In genomic region chr7:73577627-73578341, GRCh38 we compare ENCODE assay signal across 8 cellular contexts. TPM values are rescaled to one million over a fixed set of nuclear protein-coding genes. Genes with fewer than 3 reads are reported as not detected.
DNase-seq lines count a peak whose midpoint lies in the region; ATAC-seq, FAIRE-seq and TF ChIP-seq lines count a peak whose summit lies in the region.

No MANE protein-coding gene starts in this region.

- no peak overlapping the region for H2BK20ac ChIP-seq in H1 (ENCODE audit: low read length)

- TSS peak; percentile 83 for BruUV-seq in OCI-LY7 (replicated peaks; lab: Mats Ljungman, UMichigan)

- intact Hi-C loops in OCI-LY7 (cut with micrococcal nuclease; ENCODE audit: unreplicated experiment), result loop anchor here (1.0 kb wide), 2 partner anchors 20 to 55 kb away; partner anchors contain the start of genes BAZ1B and BCL7B
- intact Hi-C loops in naive thymus-derived CD4-positive, alpha-beta T cell (cut with micrococcal nuclease), result loop anchor here (1.0 to 10.0 kb wide), 15 partner anchors 20 to 675 kb away; partner anchors contain the start of genes ABHD11 (in 2 of the 2), BUD23 (in 2 of the 2), DNAJC30 (in 2 of the 2) and BAZ1B (in 1 of the 2)

- H2AFZ ChIP-seq in OCI-LY7 (ENCODE audit: low read length), result peak overlapping the region; percentile 38; the same call in 1 of the 2 replicates
- H2AFZ ChIP-seq in H1 (ENCODE audit: low read length), result no peak overlapping the region

- peak overlapping the region; percentile 91 to 98 (median 96) for H3K4me3 Mint-ChIP-seq in naive thymus-derived CD4-positive, alpha-beta T cell

- H3K4me3 ChIP-seq in HAP-1 (peak overlapping the region; percentile 85), OCI-LY7 (ENCODE audit: low read depth, low read length, poor library complexity, severe bottlenecking) (peak overlapping the region; percentile 96), H1 (ENCODE audit: extremely low read depth in 1 of 4, insufficient read depth in 2 of 4, low read depth in 3 of 4, low read length in 4 of 4) (peak overlapping the region; percentile 74 to 83 (median 79))
- peak overlapping the region; percentile 61 for H3K4me3 ChIP-seq in naive thymus-derived CD4-positive, alpha-beta T cell (ENCODE audit: low read length)

- no peaks in the 10 kb centered on the region for H3K27me3 Mint-ChIP-seq in naive thymus-derived CD4-positive, alpha-beta T cell

- no peak for ATAC-seq in naive thymus-derived CD4-positive, alpha-beta T cell

- TF ChIP-seq EP300 in H1 (IDR thresholded peaks at IDR 0.05; ENCODE audit: borderline replicate concordance in 1 of 2, low read depth in 2 of 2, low read length in 2 of 2), result no peak

- H3K27ac ChIP-seq in OCI-LY7 (ENCODE audit: low read depth, low read length, poor library complexity, severe bottlenecking), result peak overlapping the region; percentile 41
- no peak overlapping the region; the same call in 1 of the 2 replicates for H3K27ac ChIP-seq in H1 (ENCODE audit: low read depth, low read length)
- H3K27ac ChIP-seq in naive thymus-derived CD4-positive, alpha-beta T cell (ENCODE audit: low read depth, low read length), result peak overlapping the region; percentile 88

- no peak for TF ChIP-seq RAD21 in H1 (IDR thresholded peaks at IDR 0.05 in 1 of 2, conservative IDR thresholded peaks at IDR 0.05 in 1 of 2; ENCODE audit: low read depth in 2 of 2, low read length in 2 of 2)

- H2AK5ac ChIP-seq in H1 (ENCODE audit: low read depth, low read length), result no peak overlapping the region

- H3K27ac Mint-ChIP-seq in naive thymus-derived CD4-positive, alpha-beta T cell, result peak overlapping the region; percentile 77 to 98 (median 91)

- H3K9me3 Mint-ChIP-seq in naive thymus-derived CD4-positive, alpha-beta T cell, result no peaks in the 10 kb centered on the region

- TF ChIP-seq CTCF in OCI-LY7 (conservative IDR thresholded peaks at IDR 0.05; ENCODE audit: low read length), result no peak
- TF ChIP-seq CTCF in H1 (IDR thresholded peaks at IDR 0.05; ENCODE audit: control extremely low read depth in 1 of 3, insufficient read depth in 1 of 3, low read depth in 1 of 3, low read length in 3 of 3), result no peak
- TF ChIP-seq CTCF in GM13977 (IDR thresholded peaks at IDR 0.05; ENCODE audit: extremely low read depth, insufficient read depth, missing control alignments), result no peak

- H3K23me2 ChIP-seq in H1 (ENCODE audit: low read depth, low read length), result peaks cover 5% of the 10 kb centered on the region; the same call in 1 of the 2 replicates

- peaks cover 0 to 16% (median 5%) of the 10 kb centered on the region in 5 donors for H3K36me3 Mint-ChIP-seq in naive thymus-derived CD4-positive, alpha-beta T cell

- in situ Hi-C loops in HAP-1 (cut with MboI; ENCODE audit: low sequenced_read_pairs) (no loop called here), GM13977 (cut with MboI; ENCODE audit: low pct_unique_long_range_greater_than_20kb, low sequenced_read_pairs, unreplicated experiment) (no loop called here)

- FAIRE-seq in H1 (lab: Jason Lieb, UNC) (no peak), GM19239 (lab: Jason Lieb, UNC) (no peak)

- no peaks in the 10 kb centered on the region for H3K9me2 ChIP-seq in OCI-LY7 (ENCODE audit: insufficient read depth, low read length)

- H3K4me2 ChIP-seq in OCI-LY7 (ENCODE audit: low read length), result peak overlapping the region; percentile 87
- H3K4me2 ChIP-seq in H1 (ENCODE audit: insufficient read depth in 1 of 2, low read depth in 2 of 2, low read length in 2 of 2), result peak overlapping the region; percentile 56 to 82

- H2BK12ac ChIP-seq in H1 (ENCODE audit: low read depth, low read length), result no peak overlapping the region

- no peak overlapping the region for H3K23ac ChIP-seq in H1 (ENCODE audit: insufficient read length)

- peak overlapping the region; percentile 94; the same call in 1 of the 2 replicates for H4K8ac ChIP-seq in H1 (ENCODE audit: extremely low read depth, insufficient read depth, low read length)

- H3K18ac ChIP-seq in H1 (ENCODE audit: extremely low read depth, low read length), result no peak overlapping the region

- peaks cover 3% of the 10 kb centered on the region; the same call in 1 of the 2 replicates for H3K79me1 ChIP-seq in H1 (ENCODE audit: low read depth, low read length)

- no peaks in the 10 kb centered on the region; the same call in none of the 2 replicates for H4K20me1 ChIP-seq in OCI-LY7 (ENCODE audit: insufficient read depth, low read length)
- H4K20me1 ChIP-seq in H1 (replicated peaks in 1 of 2; ENCODE audit: control insufficient read depth in 1 of 2, insufficient read depth in 2 of 2, low read length in 2 of 2), result peaks cover 0 to 5% of the 10 kb centered on the region in 2 experiments

- H2BK15ac ChIP-seq in H1 (ENCODE audit: low read length), result no peak overlapping the region

- no peak overlapping the region for H3K14ac ChIP-seq in H1 (ENCODE audit: insufficient read length)

- peak overlapping the region; percentile 15 for H4K91ac ChIP-seq in H1 (replicated peaks; ENCODE audit: insufficient read length, low read length)

- no peak overlapping the region for H3K56ac ChIP-seq in H1 (replicated peaks; ENCODE audit: insufficient read length, low read depth, low read length)

- H3K4me1 Mint-ChIP-seq in naive thymus-derived CD4-positive, alpha-beta T cell, result peaks cover 14 to 35% (median 31%) of the 10 kb centered on the region in 7 donors

- H4K5ac ChIP-seq in H1 (ENCODE audit: insufficient read length, low read depth, low read length), result no peak overlapping the region

- H3K9me3 ChIP-seq in HAP-1, result no peaks in the 10 kb centered on the region
- no peaks in the 10 kb centered on the region for H3K9me3 ChIP-seq in OCI-LY7 (ENCODE audit: low read length)
- no peaks in the 10 kb centered on the region for H3K9me3 ChIP-seq in H1 (ENCODE audit: insufficient read depth in 2 of 2, low read depth in 1 of 2, low read length in 1 of 2)
- H3K9me3 ChIP-seq in naive thymus-derived CD4-positive, alpha-beta T cell (ENCODE audit: control insufficient read depth in 2 of 3, low read length in 3 of 3), result no peaks in the 10 kb centered on the region

- H3K36me3 ChIP-seq in HAP-1 (replicated peaks), result peaks cover 40% of the 10 kb centered on the region
- peaks cover 28% of the 10 kb centered on the region for H3K36me3 ChIP-seq in OCI-LY7 (ENCODE audit: insufficient read depth, low read length)
- H3K36me3 ChIP-seq in H1 (ENCODE audit: control insufficient read depth in 2 of 4, insufficient read depth in 4 of 4, low read length in 3 of 4), result peaks cover 14 to 18% (median 15%) of the 10 kb centered on the region in 4 experiments
- H3K36me3 ChIP-seq in naive thymus-derived CD4-positive, alpha-beta T cell (ENCODE audit: control insufficient read depth in 2 of 3, insufficient read depth in 3 of 3, low read length in 3 of 3), result peaks cover 0 to 26% (median 16%) of the 10 kb centered on the region in 3 experiments

- no peak overlapping the region for H2BK120ac ChIP-seq in H1 (replicated peaks; ENCODE audit: low read depth, low read length)

- TF ChIP-seq POLR2A in H1 (IDR thresholded peaks at IDR 0.05; ENCODE audit: control extremely low read depth in 1 of 2, low read depth in 2 of 2, low read length in 2 of 2), result no peak

- H3K4me1 ChIP-seq in HAP-1 (peaks cover 9% of the 10 kb centered on the region), OCI-LY7 (ENCODE audit: insufficient read depth, low read length, poor library complexity, severe bottlenecking) (peaks cover 26% of the 10 kb centered on the region), H1 (replicated peaks in 1 of 4; ENCODE audit: control insufficient read depth in 3 of 4, insufficient read depth in 4 of 4, low read length in 3 of 4) (peaks cover 0 to 3% (median 0%) of the 10 kb centered on the region in 4 experiments; a peak in 2 of 7 replicates)
- H3K4me1 ChIP-seq in naive thymus-derived CD4-positive, alpha-beta T cell (ENCODE audit: control insufficient read depth in 2 of 2, insufficient read depth in 2 of 2, low read length in 2 of 2), result peaks cover 13 to 14% of the 10 kb centered on the region in 2 donors

- H3K27me3 ChIP-seq in HAP-1 (ENCODE audit: low read depth), result no peaks in the 10 kb centered on the region
- peaks cover 0 to 10% (median 6%) of the 10 kb centered on the region in 4 experiments; a peak in 6 of 7 replicates for H3K27me3 ChIP-seq in H1 (replicated peaks in 1 of 4; ENCODE audit: control insufficient read depth in 3 of 4, extremely low read depth in 1 of 4, insufficient read depth in 3 of 4, low read length in 3 of 4)
- no peaks in the 10 kb centered on the region for H3K27me3 ChIP-seq in naive thymus-derived CD4-positive, alpha-beta T cell (ENCODE audit: control insufficient read depth in 2 of 2, insufficient read depth in 2 of 2, low read length in 2 of 2)

- CTCF ChIA-PET in OCI-LY7 (lab: Charles Lee; ENCODE audit: unreplicated experiment), result interaction anchor here (0.5 to 0.6 kb wide), 5 partner anchors 92 to 748 kb away, joined by 3 to 9 read pairs (median 3); no protein-coding TSS in a partner anchor
- CTCF ChIA-PET in H1 (lab: Charles Lee; ENCODE audit: partially characterized antibody), result interaction anchor here (1.0 to 2.0 kb wide), 3 partner anchors 8 to 58 kb away, joined by 3 to 7 read pairs (median 5); no protein-coding TSS in a partner anchor
- CTCF ChIA-PET in naive thymus-derived CD4-positive, alpha-beta T cell (lab: Charles Lee), result interaction anchor here (0.5 to 1.0 kb wide), 3 partner anchors 41 to 194 kb away, joined by 3 to 4 read pairs (median 3); no protein-coding TSS in a partner anchor

- H3K79me2 ChIP-seq in OCI-LY7 (ENCODE audit: insufficient read depth, low read depth, low read length) (peaks cover 20% of the 10 kb centered on the region), H1 (ENCODE audit: control insufficient read depth in 1 of 2, insufficient read depth in 2 of 2, low read length in 2 of 2) (peaks cover 0 to 6% of the 10 kb centered on the region in 2 experiments; a peak in 1 of 4 replicates)

- no peak overlapping the region for H2BK5ac ChIP-seq in H1 (ENCODE audit: low read depth, low read length)

- POLR2A ChIA-PET in OCI-LY7 (lab: Charles Lee) (interaction anchor here (0.6 to 2.5 kb wide), 8 partner anchors 10 to 166 kb away, joined by 3 to 6 read pairs (median 4); partner anchors contain the start of genes ABHD11 and BAZ1B), H1 (lab: Charles Lee; ENCODE audit: partially characterized antibody) (interaction anchor here (0.7 to 4.8 kb wide), 9 partner anchors 11 to 605 kb away, joined by 3 to 39 read pairs (median 3); partner anchors contain the start of genes BAZ1B, BCL7B and STX1A)
- POLR2A ChIA-PET in naive thymus-derived CD4-positive, alpha-beta T cell (lab: Charles Lee), result interaction anchor here (0.7 to 4.5 kb wide), 9 partner anchors 9 to 161 kb away, joined by 3 to 37 read pairs (median 6); partner anchors contain the start of genes ABHD11, BAZ1B and BCL7B

- peak overlapping the region; percentile 53 for H3K4ac ChIP-seq in H1 (replicated peaks; ENCODE audit: insufficient read length, low read depth, low read length)

- H3K9ac ChIP-seq in H1 (replicated peaks in 1 of 4; ENCODE audit: extremely low read depth in 1 of 4, low read depth in 3 of 4, low read length in 3 of 4), result peak overlapping the region; percentile 55 to 75 (median 74)

- DNase-seq in ELR (ENCODE audit: low read depth) (peak; percentile 40), HAP-1 (ENCODE audit: low spot score in 2 of 2) (peak in 1 of 2 experiments; percentile 39), OCI-LY7 (ENCODE audit: low spot score) (no peak), H1 (ENCODE audit: low read depth in 1 of 2, low spot score in 2 of 2) (no peak), GM19239 (ENCODE audit: insufficient read length, low spot score) (no peak), NCI-H2029 treated with DMSO at 0.1 percent for 48 hours (lab: John Stamatoyannopoulos, UW) (no peak), GM13977 (ENCODE audit: low spot score) (no peak)
- DNase-seq in naive thymus-derived CD4-positive, alpha-beta T cell, result no peak

- WGBS in H1 (ENCODE audit: extremely low coverage in 1 of 2, insufficient coverage in 1 of 2, insufficient read length in 1 of 2, insufficient replicate concordance in 2 of 2, low coverage in 1 of 2, low lambda C conversion rate in 2 of 2, missing lambda C conversion rate in 1 of 2), 2 experiments, result 41% methylated on average over 24 of the region's 32 CpGs; no CpG with 5 or more reads in 1 of the 2 experiments

RNA-seq across cellular contexts. Expression of gene TBL2, which starts 0.6 kb away (rescaled TPM):
- total RNA-seq in OCI-LY7 (2014; rRNA removed; shearing (Covaris generic)), result 36.9 and 39.8 TPM in 2 replicates
- total RNA-seq in OCI-LY7 (2022), result 42.8 and 47.9 TPM in 2 replicates
- total RNA-seq in H1 (2021; fragmentation: NEBNext Ultra II Directional; extraction: Animal tissue kit (Norgen Biotek cat#: 25700)), result 22.5 and 25.8 TPM in 2 replicates
- 29.7 and 36.7 TPM in 2 replicates for polyA plus RNA-seq in H1 (2011; rRNA removed)
- 27.6 TPM for polyA plus RNA-seq in H1 (2011; cell fraction: cytosol; rRNA removed)
- polyA plus RNA-seq in H1 (2011; cell fraction: nucleus; rRNA removed), result 40.4 TPM
- 15.7 to 25.2 TPM (median 24.4 TPM) in 4 replicates for polyA plus RNA-seq in H1 (2012, experiment 1 of 2)
- polyA plus RNA-seq in H1 (2012, experiment 2 of 2), result 15.7 TPM
- 18.6 TPM for polyA plus RNA-seq in H1 (2013, experiment 1 of 2)
- polyA plus RNA-seq in H1 (2013, experiment 2 of 2), result 21.0 TPM
- polyA minus RNA-seq in H1 (2011; rRNA and poly(A)+ RNA removed), result 39.7 and 70.8 TPM in 2 replicates
- 38.4 TPM for polyA minus RNA-seq in H1 (2011; cell fraction: cytosol; rRNA and poly(A)+ RNA removed)
- polyA minus RNA-seq in H1 (2011; cell fraction: nucleus; rRNA and poly(A)+ RNA removed), result 23.6 TPM
- total RNA-seq in naive thymus-derived CD4-positive, alpha-beta T cell, result 10 to 100 TPM; 19.2 to 40.9 (median 32.8) TPM
- 10 to 100 TPM; 21.3 to 29.0 TPM for polyA plus RNA-seq in naive thymus-derived CD4-positive, alpha-beta T cell

RNA-seq across cellular contexts. Expression of gene BCL7B, which starts 20.3 kb away (rescaled TPM):
- 27.7 and 31.7 TPM in 2 replicates for total RNA-seq in OCI-LY7 (2014; rRNA removed; shearing (Covaris generic))
- 47.1 and 51.7 TPM in 2 replicates for total RNA-seq in OCI-LY7 (2022)
- total RNA-seq in H1 (2021; fragmentation: NEBNext Ultra II Directional; extraction: Animal tissue kit (Norgen Biotek cat#: 25700)), result 24.9 and 32.3 TPM in 2 replicates
- polyA plus RNA-seq in H1 (2011; rRNA removed), result 42.1 and 44.6 TPM in 2 replicates
- 34.9 TPM for polyA plus RNA-seq in H1 (2011; cell fraction: cytosol; rRNA removed)
- polyA plus RNA-seq in H1 (2011; cell fraction: nucleus; rRNA removed), result 30.7 TPM
- polyA plus RNA-seq in H1 (2012, experiment 1 of 2), result 27.5 to 31.0 TPM (median 28.8 TPM) in 4 replicates
- polyA plus RNA-seq in H1 (2012, experiment 2 of 2), result 29.3 TPM
- polyA plus RNA-seq in H1 (2013, experiment 1 of 2), result 32.4 TPM
- polyA plus RNA-seq in H1 (2013, experiment 2 of 2), result 32.1 TPM
- polyA minus RNA-seq in H1 (2011; rRNA and poly(A)+ RNA removed), result 17.2 and 26.8 TPM in 2 replicates
- 25.9 TPM for polyA minus RNA-seq in H1 (2011; cell fraction: cytosol; rRNA and poly(A)+ RNA removed)
- 15.4 TPM for polyA minus RNA-seq in H1 (2011; cell fraction: nucleus; rRNA and poly(A)+ RNA removed)
- total RNA-seq in naive thymus-derived CD4-positive, alpha-beta T cell, result 100 to 1,000 TPM in 2 of 5 experiments, 10 to 100 TPM in 3; 57.3 to 118 (median 78.6) TPM
- polyA plus RNA-seq in naive thymus-derived CD4-positive, alpha-beta T cell, result 10 to 100 TPM; 80.5 to 89.1 TPM

RNA-seq across cellular contexts. Expression of gene MLXIPL, which starts 46.5 kb away (rescaled TPM):
- total RNA-seq in OCI-LY7 (2014; rRNA removed; shearing (Covaris generic)), result not detected in 2 replicates
- not detected in 2 replicates for total RNA-seq in OCI-LY7 (2022)
- total RNA-seq in H1 (2021; fragmentation: NEBNext Ultra II Directional; extraction: Animal tissue kit (Norgen Biotek cat#: 25700)), result 8.6 and 9.4 TPM in 2 replicates
- 10.6 and 17.0 TPM in 2 replicates for polyA plus RNA-seq in H1 (2011; rRNA removed)
- polyA plus RNA-seq in H1 (2011; cell fraction: cytosol; rRNA removed), result 11.1 TPM
- polyA plus RNA-seq in H1 (2011; cell fraction: nucleus; rRNA removed), result 123 TPM
- polyA plus RNA-seq in H1 (2012, experiment 1 of 2), result 12.1 to 25.0 TPM (median 22.0 TPM) in 4 replicates
- polyA plus RNA-seq in H1 (2012, experiment 2 of 2), result 10.1 TPM
- 13.6 TPM for polyA plus RNA-seq in H1 (2013, experiment 1 of 2)
- 11.2 TPM for polyA plus RNA-seq in H1 (2013, experiment 2 of 2)
- polyA minus RNA-seq in H1 (2011; rRNA and poly(A)+ RNA removed), result 2.0 and 2.7 TPM in 2 replicates
- 3.7 TPM for polyA minus RNA-seq in H1 (2011; cell fraction: cytosol; rRNA and poly(A)+ RNA removed)
- 17.7 TPM for polyA minus RNA-seq in H1 (2011; cell fraction: nucleus; rRNA and poly(A)+ RNA removed)
- not detected for total RNA-seq in naive thymus-derived CD4-positive, alpha-beta T cell
- polyA plus RNA-seq in naive thymus-derived CD4-positive, alpha-beta T cell, result not detected

RNA-seq across cellular contexts. Expression of gene BAZ1B, which starts 55.7 kb away (rescaled TPM):
- 77.8 and 86.8 TPM in 2 replicates for total RNA-seq in OCI-LY7 (2014; rRNA removed; shearing (Covaris generic))
- 109 and 117 TPM in 2 replicates for total RNA-seq in OCI-LY7 (2022)
- total RNA-seq in H1 (2021; fragmentation: NEBNext Ultra II Directional; extraction: Animal tissue kit (Norgen Biotek cat#: 25700)), result 83.6 and 86.8 TPM in 2 replicates
- 14.8 and 21.0 TPM in 2 replicates for polyA plus RNA-seq in H1 (2011; rRNA removed)
- polyA plus RNA-seq in H1 (2011; cell fraction: cytosol; rRNA removed), result 24.6 TPM
- polyA plus RNA-seq in H1 (2011; cell fraction: nucleus; rRNA removed), result 28.1 TPM
- 47.8 to 66.9 TPM (median 55.8 TPM) in 4 replicates for polyA plus RNA-seq in H1 (2012, experiment 1 of 2)
- 4.4 TPM for polyA plus RNA-seq in H1 (2012, experiment 2 of 2)
- 38.4 TPM for polyA plus RNA-seq in H1 (2013, experiment 1 of 2)
- polyA plus RNA-seq in H1 (2013, experiment 2 of 2), result 37.6 TPM
- 43.7 and 44.8 TPM in 2 replicates for polyA minus RNA-seq in H1 (2011; rRNA and poly(A)+ RNA removed)
- polyA minus RNA-seq in H1 (2011; cell fraction: cytosol; rRNA and poly(A)+ RNA removed), result 37.3 TPM
- 43.8 TPM for polyA minus RNA-seq in H1 (2011; cell fraction: nucleus; rRNA and poly(A)+ RNA removed)
- 10 to 100 TPM; 44.7 to 90.3 (median 66.7) TPM for total RNA-seq in naive thymus-derived CD4-positive, alpha-beta T cell
- 10 to 100 TPM; 14.7 to 32.5 TPM for polyA plus RNA-seq in naive thymus-derived CD4-positive, alpha-beta T cell
